Comparison of ENCODE assay signal across 7 cellular contexts in the genomic region with DNA sequence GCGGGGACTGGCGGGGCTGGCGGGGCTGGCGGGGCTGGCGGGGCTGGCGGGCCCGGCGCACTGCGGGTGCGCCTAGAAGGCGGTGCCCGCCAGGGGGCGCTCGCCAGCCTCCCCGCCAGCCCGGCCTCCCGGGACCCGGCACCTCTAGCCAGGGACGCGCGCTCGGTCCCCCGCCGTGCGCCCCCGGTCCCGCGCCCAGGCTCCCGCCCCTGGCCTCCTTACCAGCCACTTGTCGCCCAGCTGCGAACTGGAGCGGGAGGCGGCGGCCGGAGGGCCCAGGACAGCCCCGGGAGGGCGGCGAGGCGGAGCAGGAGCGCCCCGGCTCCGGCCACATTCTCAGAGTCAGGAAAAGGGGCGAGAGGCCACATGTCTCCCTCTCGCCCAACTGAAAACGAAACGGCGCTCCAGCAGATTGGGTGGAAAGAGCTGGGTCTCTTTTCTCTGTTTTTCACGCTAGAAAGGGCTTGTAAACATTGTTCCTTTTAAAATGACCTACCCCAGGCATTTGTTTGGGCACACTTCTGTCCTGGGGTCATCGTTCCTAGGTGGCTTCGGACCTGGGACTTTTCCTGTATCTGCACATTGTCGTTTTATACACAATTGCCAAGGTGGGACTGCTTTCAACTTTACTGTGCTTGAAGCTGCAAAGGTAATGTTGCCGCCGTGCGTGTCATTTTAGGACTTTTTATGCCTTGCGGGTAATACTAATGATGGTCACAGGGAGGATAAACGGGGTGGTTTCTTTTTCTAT. TPM values are rescaled to one million over a fixed set of nuclear protein-coding genes. Genes with fewer than 3 reads are reported as not detected.
DNase-seq lines count a peak whose midpoint lies in the region; ATAC-seq and TF ChIP-seq lines count a peak whose summit lies in the region.

No MANE protein-coding gene starts in this region.

- H3K27me3 ChIP-seq in HCT116 (ENCODE audit: insufficient read depth, low read length) (peaks cover 36% of the 10 kb centered on the region), ectodermal cell (ENCODE audit: control insufficient read depth, insufficient read depth, low read length, poor library complexity, severe bottlenecking) (peaks cover 30% of the 10 kb centered on the region), lower lobe of right lung (ENCODE audit: low read depth) (peaks cover 18% of the 10 kb centered on the region)

- H3K9me2 ChIP-seq in HCT116 (ENCODE audit: insufficient read depth), result no peaks in the 10 kb centered on the region

- ATAC-seq in HCT116, result peak; percentile 95
- peak; percentile 94 to 98 for ATAC-seq in lower lobe of right lung

- peaks cover 78% of the 10 kb centered on the region for H3K36me3 Mint-ChIP-seq in activated CD4-positive, alpha-beta memory T cell treated with anti-CD3 and anti-CD28 coated beads, Interleukin-2, amount 10 ng/mL, durations not matched to agents 7 days and 5 days (ENCODE audit: low read depth)

- H3K4me3 ChIP-seq in HCT116 (replicated peaks in 1 of 2; ENCODE audit: low read depth in 1 of 2, low read length in 2 of 2), result peak overlapping the region; percentile 51 to 65
- peak overlapping the region; percentile 70 for H3K4me3 ChIP-seq in ectodermal cell (ENCODE audit: insufficient read depth, low read depth, low read length)
- H3K4me3 ChIP-seq in lower lobe of right lung, result peak overlapping the region; percentile 71

- H3K9me3 ChIP-seq in HCT116 (ENCODE audit: control insufficient read depth in 1 of 2, insufficient read depth in 1 of 2, low read depth in 1 of 2, low read length in 2 of 2), result no peaks in the 10 kb centered on the region
- H3K9me3 ChIP-seq in ectodermal cell (ENCODE audit: control insufficient read depth, low read length), result no peaks in the 10 kb centered on the region
- no peaks in the 10 kb centered on the region for H3K9me3 ChIP-seq in lower lobe of right lung

- H2AFZ ChIP-seq in HCT116 (ENCODE audit: low read depth, low read length, poor library complexity, severe bottlenecking), result peak overlapping the region; percentile 47

- WGBS in ectodermal cell, 2 experiments, result 2% methylated on average over 54 to 55 of the region's 56 CpGs

- peak overlapping the region; percentile 96 for H3K4me2 ChIP-seq in HCT116 (ENCODE audit: low read length)

- peak overlapping the region; percentile 62 for H3K9ac ChIP-seq in HCT116 (ENCODE audit: low read length)

- no peaks in the 10 kb centered on the region for H3K9me3 Mint-ChIP-seq in activated CD4-positive, alpha-beta memory T cell treated with anti-CD3 and anti-CD28 coated beads, Interleukin-2, amount 10 ng/mL, durations not matched to agents 7 days and 5 days

- peak overlapping the region; percentile 87 for H3K4me3 Mint-ChIP-seq in activated CD4-positive, alpha-beta memory T cell treated with anti-CD3 and anti-CD28 coated beads, Interleukin-2, amount 10 ng/mL, durations not matched to agents 7 days and 5 days

- H3K36me3 ChIP-seq in HCT116 (ENCODE audit: control insufficient read depth in 1 of 2, insufficient read depth in 2 of 2, low read length in 2 of 2), result no peaks in the 10 kb centered on the region
- H3K36me3 ChIP-seq in ectodermal cell (ENCODE audit: control insufficient read depth, insufficient read depth, low read length), result no peaks in the 10 kb centered on the region
- H3K36me3 ChIP-seq in lower lobe of right lung, result no peaks in the 10 kb centered on the region

- CTCF ChIA-PET in HCT116 (lab: Charles Lee), result interaction anchor here (1.0 to 1.1 kb wide), 2 partner anchors 13 to 87 kb away, joined by 4 read pairs; no protein-coding TSS in a partner anchor
- CTCF ChIA-PET in activated CD4-positive, alpha-beta memory T cell treated with anti-CD3 and anti-CD28 coated beads, Interleukin-2, amount 10 ng/mL, durations not matched to agents 7 days and 5 days (lab: Charles Lee), result interaction anchor here (0.6 to 8.8 kb wide), 30 partner anchors 9 to 171 kb away, joined by 3 to 110 read pairs (median 6); no protein-coding TSS in a partner anchor

- H3K79me2 ChIP-seq in HCT116 (ENCODE audit: insufficient read depth, low read length), result no peaks in the 10 kb centered on the region

- RAD21 ChIA-PET in HCT116 (lab: Charles Lee; ENCODE audit: low non-redundant PET in 1 of 2, low total read pairs in 2 of 2, uncharacterized antibody in 2 of 2, unreplicated experiment in 2 of 2), result no interaction called here

- TF ChIP-seq CTCF in GM12872 (IDR thresholded peaks at IDR 0.05; ENCODE audit: insufficient read depth, low read depth, low read length) (peak; percentile 53; the same call in 2 of the 3 replicates), HCT116 (IDR thresholded peaks at IDR 0.05 in 2 of 3, conservative IDR thresholded peaks at IDR 0.05 in 1 of 3; ENCODE audit: borderline replicate concordance in 1 of 3, insufficient read depth in 1 of 3, low read depth in 2 of 3, low read length in 2 of 3) (peak in 1 of 3 experiments; percentile 38; a peak in 3 of 6 replicates), lower lobe of right lung (IDR thresholded peaks at IDR 0.05) (peak; percentile 41)

- intact Hi-C loops in HCT116 (cut with micrococcal nuclease) (loop anchor here (5.0 kb wide), 1 partner anchor 87 kb away; no protein-coding TSS in a partner anchor), lower lobe of right lung (cut with DNase I) (no loop called here)

- POLR2A ChIA-PET in HCT116 (lab: Charles Lee), result no interaction called here
- POLR2A ChIA-PET in activated CD4-positive, alpha-beta memory T cell treated with anti-CD3 and anti-CD28 coated beads, Interleukin-2, amount 10 ng/mL, durations not matched to agents 7 days and 5 days (lab: Charles Lee), result interaction anchor here (0.6 to 8.9 kb wide), 28 partner anchors 9 to 170 kb away, joined by 3 to 123 read pairs (median 5); no protein-coding TSS in a partner anchor

- TF ChIP-seq POLR2A in HCT116 (IDR thresholded peaks at IDR 0.05; ENCODE audit: borderline replicate concordance, extremely low read depth, insufficient read depth, insufficient read length), result no peak

- TF ChIP-seq RAD21 in HCT116 (IDR thresholded peaks at IDR 0.05; ENCODE audit: low read depth), result no peak

- DNase-seq in HCT116 (ENCODE audit: low read depth, low spot score), result peak; percentile 22
- peak; percentile 47 for DNase-seq in MV-4-11 (lab: John Stamatoyannopoulos, UW)
- DNase-seq in activated CD4-positive, alpha-beta memory T cell treated with anti-CD3 and anti-CD28 coated beads, Interleukin-2, amount 10 ng/mL, durations not matched to agents 7 days and 5 days, result peak; percentile 87
- DNase-seq in lower lobe of right lung, result peak; percentile 88
- peak; percentile 73 to 86 (median 77) for DNase-seq in stimulated activated CD4-positive, alpha-beta T cell treated with anti-CD3 and anti-CD28 coated beads, TNF-alpha, amount 100 ng/mL, for 24 hours (ENCODE audit: low read depth in 3 of 3)

- H3K27ac Mint-ChIP-seq in activated CD4-positive, alpha-beta memory T cell treated with anti-CD3 and anti-CD28 coated beads, Interleukin-2, amount 10 ng/mL, durations not matched to agents 7 days and 5 days, result peak overlapping the region; percentile 98

- H4K20me1 ChIP-seq in HCT116 (ENCODE audit: insufficient read depth), result no peaks in the 10 kb centered on the region

- H3K4me1 ChIP-seq in HCT116 (ENCODE audit: control insufficient read depth in 1 of 2, insufficient read depth in 2 of 2, low read length in 2 of 2), result peaks cover 3 to 15% of the 10 kb centered on the region in 2 experiments; a peak in 2 of 4 replicates
- H3K4me1 ChIP-seq in ectodermal cell (ENCODE audit: control insufficient read depth, insufficient read depth, low read length), result peaks cover 13% of the 10 kb centered on the region
- H3K4me1 ChIP-seq in lower lobe of right lung, result no peaks in the 10 kb centered on the region

- no peaks in the 10 kb centered on the region for H3K27me3 Mint-ChIP-seq in activated CD4-positive, alpha-beta memory T cell treated with anti-CD3 and anti-CD28 coated beads, Interleukin-2, amount 10 ng/mL, durations not matched to agents 7 days and 5 days

- no TSS peak for BruUV-seq in HCT116 (replicated peaks; lab: Mats Ljungman, UMichigan)

- H3K27ac ChIP-seq in HCT116 (ENCODE audit: low read depth, low read length), result peak overlapping the region; percentile 43
- H3K27ac ChIP-seq in ectodermal cell (ENCODE audit: insufficient read depth, low read depth, low read length, poor library complexity, severe bottlenecking), result no peak overlapping the region
- H3K27ac ChIP-seq in lower lobe of right lung, result peak overlapping the region; percentile 80

- H3K4me1 Mint-ChIP-seq in activated CD4-positive, alpha-beta memory T cell treated with anti-CD3 and anti-CD28 coated beads, Interleukin-2, amount 10 ng/mL, durations not matched to agents 7 days and 5 days, result peaks cover 57% of the 10 kb centered on the region

TF ChIP-seq in HCT116, 20 proteins besides CTCF, POLR2A, EP300 and RAD21 (continues in another document):
- TF ChIP-seq ELF1 (IDR thresholded peaks at IDR 0.05; ENCODE audit: borderline replicate concordance, low read depth), result no peak
- TF ChIP-seq POLR2AphosphoS5 (IDR thresholded peaks at IDR 0.05; ENCODE audit: low read depth, low read length), result peak; percentile 75

RNA-seq across cellular contexts. Expression of gene PRKCQ, which starts 0.4 kb away (rescaled TPM):
- total RNA-seq in HCT116 (2021; ENCODE audit: unreplicated experiment) (0.54 TPM), lower lobe of right lung (8.1 TPM)
- 0.38 and 0.52 TPM in 2 replicates for polyA plus RNA-seq in HCT116 (2012)
- total RNA-seq in activated CD4-positive, alpha-beta memory T cell treated with anti-CD3 and anti-CD28 coated beads, Interleukin-2, amount 10 ng/mL, durations not matched to agents 7 days and 5 days, result 10 to 100 TPM; 69.3 to 70.6 TPM
- polyA plus RNA-seq in ectodermal cell (2013, experiment 1 of 4), result 2.1 TPM
- polyA plus RNA-seq in ectodermal cell (2013, experiment 2 of 4), result 3.7 TPM
- polyA plus RNA-seq in ectodermal cell (2013, experiment 3 of 4), result 2.2 TPM
- polyA plus RNA-seq in ectodermal cell (2013, experiment 4 of 4), result 2.8 TPM

Comparison
In these comparisons a context has a peak if more than half of its experiments do, and no peak if none do; other contexts are left out.
1. DNase-seq: peak in every context shown above with its lines; median percentile 88 in lower lobe of right lung; 87 in activated CD4-positive, alpha-beta memory T cell treated with anti-CD3 and anti-CD28 coated beads, Interleukin-2, amount 10 ng/mL, durations not matched to agents 7 days and 5 days; 77 in stimulated activated CD4-positive, alpha-beta T cell treated with anti-CD3 and anti-CD28 coated beads, TNF-alpha, amount 100 ng/mL, for 24 hours; 47 in MV-4-11; 22 in HCT116.